Comparison of ENCODE assay signal across 24 cellular contexts in the genomic region with DNA sequence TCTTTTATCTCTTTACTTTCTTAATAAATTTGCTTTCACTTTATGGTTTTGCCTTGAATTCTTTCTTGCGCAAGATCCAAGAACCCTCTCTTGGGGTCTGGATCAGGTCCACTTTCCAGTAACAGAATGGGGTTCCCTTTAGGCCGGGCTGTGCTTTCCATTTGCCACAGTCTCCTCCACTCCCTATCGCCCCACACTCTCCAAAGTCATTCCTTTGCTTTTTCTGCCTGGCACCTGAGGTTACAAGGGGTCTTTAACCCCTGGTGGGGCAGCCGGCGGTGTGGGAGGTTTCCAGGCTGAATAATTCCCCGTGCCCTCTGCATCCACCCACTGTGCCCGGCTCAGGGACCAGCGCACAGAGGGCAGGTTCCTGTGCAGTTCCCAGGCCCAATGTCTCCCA. TPM values are rescaled to one million over a fixed set of nuclear protein-coding genes. Genes with fewer than 3 reads are reported as not detected.
DNase-seq lines count a peak whose midpoint lies in the region; ATAC-seq, FAIRE-seq and TF ChIP-seq lines count a peak whose summit lies in the region.
"Had no signal": no experiment of that assay in that cellular context is flagged by ENCODE, and none has a peak within 500 bp of the region (broad histone marks: within the 10 kb centered on the region; RNA-seq: fewer than 3 reads in every experiment).

No MANE protein-coding gene starts in this region.

- no peak for DNase-seq in A549 (ENCODE audit: low read depth in 1 of 2, low spot score in 1 of 2)
- DNase-seq in NCI-H1930 (lab: John Stamatoyannopoulos, UW), result no peak
- no peak for DNase-seq in COLO829 (ENCODE audit: low spot score)
- DNase-seq in endothelial cell (ENCODE audit: low spot score), result no peak
- no peak for DNase-seq in DMS153 treated with DMSO at 0.1 percent for 48 hours (lab: John Stamatoyannopoulos, UW; ENCODE audit: unreplicated experiment)
- DNase-seq: 8988T; AML-193; CD8-positive, alpha-beta memory T cell; DMS53; HCEC 1CT; Kasumi-1; NCI-H1048; NCI-H2029; NCI-H510A; SIG-M5; T-cell had no signal

- no peak overlapping the region for H3K4me3 ChIP-seq in A549
- H3K4me3 ChIP-seq in HUES48 (ENCODE audit: low read depth, low read length), result peak overlapping the region; percentile 52
- H3K4me3 ChIP-seq in ectodermal cell (ENCODE audit: insufficient read depth, low read depth, low read length), result no peak overlapping the region
- peak overlapping the region; percentile 53 for H3K4me3 ChIP-seq in iPS-18a (ENCODE audit: low read length)

- H3K27ac ChIP-seq in A549 (no peak overlapping the region), HUES48 (ENCODE audit: low read depth, low read length) (peak overlapping the region; percentile 86), ectodermal cell (ENCODE audit: insufficient read depth, low read depth, low read length, poor library complexity, severe bottlenecking) (peak overlapping the region; percentile 70), iPS-18a (ENCODE audit: low read length) (no peak overlapping the region)
- H3K27ac ChIP-seq: C4-2B had no signal

- POLR2A ChIA-PET in A549 (lab: Yijun Ruan, JAX), result no interaction called here

- no peaks in the 10 kb centered on the region for H3K36me3 Mint-ChIP-seq in endothelial cell (ENCODE audit: low read depth, unreplicated experiment)
- H3K36me3 Mint-ChIP-seq: CD8-positive, alpha-beta memory T cell; T-cell had no signal

- 0 out of 3 replicates have a peak overlapping the region, but pooled peaks have one; percentile 26 for H3K4me2 ChIP-seq in A549

- H3K9ac ChIP-seq in HUES48 (ENCODE audit: low read depth, low read length) (no peak overlapping the region), iPS-18a (ENCODE audit: low read length) (peak overlapping the region; percentile 5)

- H3K4me1 ChIP-seq in A549 (no peaks in the 10 kb centered on the region), HUES48 (ENCODE audit: control insufficient read depth, insufficient read depth, low read length) (peaks cover 28% of the 10 kb centered on the region), ectodermal cell (ENCODE audit: control insufficient read depth, insufficient read depth, low read length) (peaks cover 16% of the 10 kb centered on the region), iPS-18a (ENCODE audit: control insufficient read depth, low read depth, low read length) (peaks cover 23% of the 10 kb centered on the region)

- 47% methylated on average over 8 of the region's 8 CpGs for WGBS in A549 (ENCODE audit: missing lambda C conversion rate)
- WGBS in ectodermal cell, 2 experiments, result 41 to 42% methylated on average over 8 of the region's 8 CpGs

- H3K9me3 ChIP-seq in A549 (no peaks in the 10 kb centered on the region; the same call in 1 of the 3 replicates), HUES48 (ENCODE audit: control insufficient read depth, insufficient read depth, low read length) (no peaks in the 10 kb centered on the region), ectodermal cell (ENCODE audit: control insufficient read depth, low read length) (no peaks in the 10 kb centered on the region), iPS-18a (ENCODE audit: control insufficient read depth, low read depth, low read length) (no peaks in the 10 kb centered on the region)

- TF ChIP-seq EP300 in A549 (IDR thresholded peaks at IDR 0.05), result no peak

- no peak for TF ChIP-seq RAD21 in A549 (conservative IDR thresholded peaks at IDR 0.05 in 1 of 2, IDR thresholded peaks at IDR 0.05 in 1 of 2)

- no peak for TF ChIP-seq POLR2A in A549 (IDR thresholded peaks at IDR 0.05; ENCODE audit: low read length)

- ATAC-seq in A549, result no peak
- ATAC-seq: Panc1, T-cell had no signal

- no peak overlapping the region for H3K27ac Mint-ChIP-seq in endothelial cell (ENCODE audit: unreplicated experiment)
- H3K27ac Mint-ChIP-seq: CD8-positive, alpha-beta memory T cell; T-cell had no signal

- TF ChIP-seq CTCF in A549 (IDR thresholded peaks at IDR 0.05), result no peak
- TF ChIP-seq CTCF in endothelial cell (IDR thresholded peaks at IDR 0.05; ENCODE audit: unreplicated experiment), result no peak

- FAIRE-seq in A549 (lab: Jason Lieb, UNC), result no peak

- peaks cover 5% of the 10 kb centered on the region for H3K9me3 Mint-ChIP-seq in endothelial cell (ENCODE audit: unreplicated experiment)

- H3K27me3 ChIP-seq in HUES48 (ENCODE audit: control insufficient read depth, insufficient read depth, low read length), result peaks cover 57% of the 10 kb centered on the region
- H3K27me3 ChIP-seq in ectodermal cell (ENCODE audit: control insufficient read depth, insufficient read depth, low read length, poor library complexity, severe bottlenecking), result no peaks in the 10 kb centered on the region
- peaks cover 63% of the 10 kb centered on the region for H3K27me3 ChIP-seq in iPS-18a (ENCODE audit: control insufficient read depth, insufficient read depth, low read length)

- no peak overlapping the region for H3K4me3 Mint-ChIP-seq in endothelial cell (ENCODE audit: unreplicated experiment)

- CTCF ChIA-PET in A549 (lab: Yijun Ruan, JAX), result no interaction called here

- H3K4me1 Mint-ChIP-seq in endothelial cell (ENCODE audit: unreplicated experiment), result no peaks in the 10 kb centered on the region

- H3K36me3 ChIP-seq in HUES48 (ENCODE audit: control insufficient read depth, insufficient read depth, low read length) (no peaks in the 10 kb centered on the region), ectodermal cell (ENCODE audit: control insufficient read depth, insufficient read depth, low read length) (no peaks in the 10 kb centered on the region), iPS-18a (ENCODE audit: control insufficient read depth, low read depth, low read length) (no peaks in the 10 kb centered on the region)

- peaks cover 6% of the 10 kb centered on the region for H3K27me3 Mint-ChIP-seq in endothelial cell (ENCODE audit: unreplicated experiment)

TF ChIP-seq in A549, 52 proteins besides CTCF, POLR2A, EP300 and RAD21:
- TF ChIP-seq CEBPB (IDR thresholded peaks at IDR 0.05) (peak in 1 of 2 experiments; percentile 15; a peak in 1 of 4 replicates), RARB (CRISPR knock-in tag; IDR thresholded peaks at IDR 0.05) (no peak), ZFP36 (IDR thresholded peaks at IDR 0.05; ENCODE audit: borderline replicate concordance, partially characterized antibody) (peak; percentile 29), FOSB (CRISPR knock-in tag; IDR thresholded peaks at IDR 0.05) (no peak)

RNA-seq across cellular contexts. Expression of a gene that starts 42.9 kb away (rescaled TPM):
- polyA plus RNA-seq in A549 (2011; rRNA removed) (not detected in 2 replicates), A549 (2017; fragmentation: RNase III; extraction: RNeasy Plus Mini Kit Qiagen cat#74134 plus additional on column Dnase treatment) (not detected in 3 replicates)
- polyA plus RNA-seq in A549 (2012; cell fraction: cytosol; rRNA removed), result not detected in 2 replicates
- polyA plus RNA-seq in A549 (2012; cell fraction: nucleus; rRNA removed), result 0.01 TPM in 1 of 2 replicates, not detected in the other
- polyA minus RNA-seq in A549 (2011; rRNA and poly(A)+ RNA removed), result not detected in 2 replicates
- 36.3 TPM for polyA plus RNA-seq in ectodermal cell (2013, experiment 1 of 4)
- polyA plus RNA-seq in ectodermal cell (2013, experiment 2 of 4), result 55.7 TPM
- polyA plus RNA-seq in ectodermal cell (2013, experiment 3 of 4), result 39.0 TPM
- 43.8 TPM for polyA plus RNA-seq in ectodermal cell (2013, experiment 4 of 4)
- total RNA-seq in endothelial cell (ENCODE audit: unreplicated experiment), result not detected
- total RNA-seq: CD8-positive, alpha-beta memory T cell; HT1080; MCF 10A; T-cell had no signal
- polyA plus RNA-seq: AG04450; CD8-positive, alpha-beta memory T cell had no signal

Comparison
In these comparisons a context has a peak if more than half of its experiments do, and no peak if none do; other contexts are left out.
1. H3K27ac ChIP-seq: peak in HUES48 (single experiment) and ectodermal cell (single experiment); none in A549 (0 of 2) and iPS-18a (single experiment).
2. H3K4me3 ChIP-seq: peak in HUES48 (single experiment) and iPS-18a (single experiment); none in A549 (single experiment) and ectodermal cell (single experiment).